Comparison of ENCODE assay signal across 9 cellular contexts in the genomic region with DNA sequence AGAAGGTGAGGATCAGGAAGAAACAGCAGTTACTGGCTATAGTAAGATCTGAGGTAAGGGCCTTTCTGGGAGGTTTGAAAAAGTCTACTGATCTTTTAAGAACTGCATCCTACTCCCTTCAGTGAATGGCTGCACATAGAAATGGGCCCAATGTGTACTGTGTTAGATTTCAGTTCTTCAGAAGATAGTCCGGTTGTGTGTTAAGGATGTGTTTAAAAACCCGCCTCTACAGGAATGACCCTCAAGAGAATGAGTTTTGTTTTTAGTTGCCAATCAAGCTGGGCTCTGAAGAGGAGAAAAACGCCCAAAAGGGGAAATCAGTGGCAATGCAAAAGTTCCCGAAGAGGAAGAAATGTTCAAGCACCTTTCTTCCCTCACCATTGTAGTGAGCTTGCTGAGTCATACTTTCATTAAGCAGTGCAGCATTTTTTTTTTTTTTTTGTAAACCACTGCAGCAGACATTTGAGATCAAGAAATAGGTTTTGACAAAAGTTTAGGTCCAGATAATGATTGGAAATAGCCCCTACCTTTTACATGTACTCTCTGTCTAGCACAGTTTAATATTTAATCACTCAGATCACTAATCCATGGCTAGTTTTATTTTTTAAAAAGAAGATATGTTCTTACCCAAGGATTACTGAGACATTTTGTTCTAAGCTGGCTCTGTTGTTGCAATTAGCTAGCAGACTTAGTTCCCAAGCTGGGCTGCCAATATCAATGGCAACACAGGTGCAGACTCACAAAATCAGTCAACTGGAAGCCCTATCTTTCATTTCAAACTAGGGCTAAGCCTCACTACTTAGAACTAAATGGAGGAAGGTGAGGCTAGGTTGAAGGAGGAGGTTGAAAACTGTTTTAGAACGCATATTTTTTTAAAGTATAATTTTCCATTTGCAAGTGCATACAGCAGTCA. TPM values are rescaled to one million over a fixed set of nuclear protein-coding genes. Genes with fewer than 3 reads are reported as not detected.
DNase-seq lines count a peak whose midpoint lies in the region; ATAC-seq and TF ChIP-seq lines count a peak whose summit lies in the region.
"Had no signal": no experiment of that assay in that cellular context is flagged by ENCODE, and none has a peak within 500 bp of the region (broad histone marks: within the 10 kb centered on the region; RNA-seq: fewer than 3 reads in every experiment).

No MANE protein-coding gene starts in this region.

- DNase-seq in DMS53 (lab: John Stamatoyannopoulos, UW) (peak; percentile 61), GM20000 (ENCODE audit: low spot score) (peak; percentile 2), endodermal cell (peak; percentile 46), upper lobe of left lung (no peak), immature natural killer cell (no peak)
- no peak for DNase-seq in activated CD4-positive, alpha-beta memory T cell treated with anti-CD3 and anti-CD28 coated beads, Interleukin-2, amount 10 ng/mL, durations not matched to agents 7 days and 5 days
- no peak for DNase-seq in activated CD4-positive, alpha-beta T cell treated with anti-CD3 and anti-CD28 coated beads for 36 hours

- no peak overlapping the region for H3K9ac ChIP-seq in endodermal cell (ENCODE audit: extremely low read depth, low read length, poor library complexity, severe bottlenecking)

- no peak overlapping the region for H3K4me3 ChIP-seq in endodermal cell (ENCODE audit: low read length)
- H3K4me3 ChIP-seq in upper lobe of left lung, result no peak overlapping the region

- H3K4me1 ChIP-seq in endodermal cell (ENCODE audit: control insufficient read depth, insufficient read depth, low read length), result no peaks in the 10 kb centered on the region
- H3K4me1 ChIP-seq in upper lobe of left lung, result no peaks in the 10 kb centered on the region
- H3K4me1 ChIP-seq: Caco-2 had no signal

- H3K36me3 Mint-ChIP-seq in endodermal cell (ENCODE audit: low read depth) (peaks cover 2% of the 10 kb centered on the region), immature natural killer cell (no peaks in the 10 kb centered on the region)
- H3K36me3 Mint-ChIP-seq in activated CD4-positive, alpha-beta memory T cell treated with anti-CD3 and anti-CD28 coated beads, Interleukin-2, amount 10 ng/mL, durations not matched to agents 7 days and 5 days (ENCODE audit: low read depth), result no peaks in the 10 kb centered on the region
- no peaks in the 10 kb centered on the region for H3K36me3 Mint-ChIP-seq in activated CD4-positive, alpha-beta T cell treated with anti-CD3 and anti-CD28 coated beads for 36 hours (ENCODE audit: low read depth)

- peak; percentile 50 for ATAC-seq in HG03196 (IDR thresholded peaks at IDR 0.05; ENCODE audit: unreplicated experiment)
- ATAC-seq in upper lobe of left lung (ENCODE audit: low FRiP score in 2 of 2), result no peak
- ATAC-seq in activated CD4-positive, alpha-beta T cell treated with anti-CD3 and anti-CD28 coated beads for 36 hours, result no peak

- POLR2A ChIA-PET in activated CD4-positive, alpha-beta memory T cell treated with anti-CD3 and anti-CD28 coated beads, Interleukin-2, amount 10 ng/mL, durations not matched to agents 7 days and 5 days (lab: Charles Lee), result no interaction called here
- POLR2A ChIA-PET in activated CD4-positive, alpha-beta T cell treated with anti-CD3 and anti-CD28 coated beads for 36 hours (lab: Charles Lee), result interaction anchor here (0.7 kb wide), 1 partner anchor 38 kb away, joined by 5 read pairs; no protein-coding TSS in a partner anchor

- CTCF ChIA-PET in activated CD4-positive, alpha-beta memory T cell treated with anti-CD3 and anti-CD28 coated beads, Interleukin-2, amount 10 ng/mL, durations not matched to agents 7 days and 5 days (lab: Charles Lee), result interaction anchor here (1.0 to 1.6 kb wide), 3 partner anchors 11 to 773 kb away, joined by 3 to 4 read pairs (median 4); no protein-coding TSS in a partner anchor
- CTCF ChIA-PET in activated CD4-positive, alpha-beta T cell treated with anti-CD3 and anti-CD28 coated beads for 36 hours (lab: Charles Lee), result interaction anchor here (1.0 kb wide), 1 partner anchor 24 kb away, joined by 3 read pairs; no protein-coding TSS in a partner anchor

- no peak overlapping the region for H3K27ac ChIP-seq in endodermal cell (ENCODE audit: low read depth, low read length)
- H3K27ac ChIP-seq in upper lobe of left lung, result no peak overlapping the region

- H3K4me3 Mint-ChIP-seq in endodermal cell (no peak overlapping the region), immature natural killer cell (no peak overlapping the region)
- no peak overlapping the region for H3K4me3 Mint-ChIP-seq in activated CD4-positive, alpha-beta memory T cell treated with anti-CD3 and anti-CD28 coated beads, Interleukin-2, amount 10 ng/mL, durations not matched to agents 7 days and 5 days
- H3K4me3 Mint-ChIP-seq in activated CD4-positive, alpha-beta T cell treated with anti-CD3 and anti-CD28 coated beads for 36 hours, result no peak overlapping the region

- H3K27me3 ChIP-seq in endodermal cell (ENCODE audit: control insufficient read depth, insufficient read depth, low read length, poor library complexity, severe bottlenecking), result no peaks in the 10 kb centered on the region
- H3K27me3 ChIP-seq in upper lobe of left lung, result no peaks in the 10 kb centered on the region

- H3K9me3 ChIP-seq in endodermal cell (ENCODE audit: control insufficient read depth, low read length) (no peaks in the 10 kb centered on the region), upper lobe of left lung (no peaks in the 10 kb centered on the region)
- H3K9me3 ChIP-seq: Caco-2 had no signal

- no peak for TF ChIP-seq POLR2A in upper lobe of left lung (IDR thresholded peaks at IDR 0.05)

- H3K4me1 Mint-ChIP-seq in endodermal cell, result peaks cover 16% of the 10 kb centered on the region
- no peaks in the 10 kb centered on the region for H3K4me1 Mint-ChIP-seq in immature natural killer cell
- H3K4me1 Mint-ChIP-seq in activated CD4-positive, alpha-beta memory T cell treated with anti-CD3 and anti-CD28 coated beads, Interleukin-2, amount 10 ng/mL, durations not matched to agents 7 days and 5 days, result peaks cover 4% of the 10 kb centered on the region
- H3K4me1 Mint-ChIP-seq in activated CD4-positive, alpha-beta T cell treated with anti-CD3 and anti-CD28 coated beads for 36 hours, result peaks cover 2% of the 10 kb centered on the region

- peak overlapping the region; percentile 89 for H3K27ac Mint-ChIP-seq in endodermal cell
- H3K27ac Mint-ChIP-seq in immature natural killer cell, result no peak overlapping the region
- no peak overlapping the region for H3K27ac Mint-ChIP-seq in activated CD4-positive, alpha-beta memory T cell treated with anti-CD3 and anti-CD28 coated beads, Interleukin-2, amount 10 ng/mL, durations not matched to agents 7 days and 5 days
- H3K27ac Mint-ChIP-seq in activated CD4-positive, alpha-beta T cell treated with anti-CD3 and anti-CD28 coated beads for 36 hours, result no peak overlapping the region

- peaks cover 2% of the 10 kb centered on the region for H3K9me3 Mint-ChIP-seq in endodermal cell
- peaks cover 0 to 2% (median 0%) of the 10 kb centered on the region in 6 donors for H3K9me3 Mint-ChIP-seq in immature natural killer cell
- no peaks in the 10 kb centered on the region for H3K9me3 Mint-ChIP-seq in activated CD4-positive, alpha-beta memory T cell treated with anti-CD3 and anti-CD28 coated beads, Interleukin-2, amount 10 ng/mL, durations not matched to agents 7 days and 5 days
- no peaks in the 10 kb centered on the region for H3K9me3 Mint-ChIP-seq in activated CD4-positive, alpha-beta T cell treated with anti-CD3 and anti-CD28 coated beads for 36 hours (ENCODE audit: low read depth)

- TF ChIP-seq CTCF in GM20000 (IDR thresholded peaks at IDR 0.05; ENCODE audit: extremely low read depth, missing control alignments), result no peak
- no peak for TF ChIP-seq CTCF in endodermal cell (conservative IDR thresholded peaks at IDR 0.05)
- no peak for TF ChIP-seq CTCF in upper lobe of left lung (IDR thresholded peaks at IDR 0.05)

- 93% methylated on average over 2 of the region's 5 CpGs; no CpG with 5 or more reads in 1 of the 2 experiments for WGBS in endodermal cell (ENCODE audit: insufficient coverage in 1 of 2, insufficient read length in 1 of 2), 2 experiments
- WGBS in upper lobe of left lung, 2 donors, result 22 to 28% methylated on average over 5 of the region's 5 CpGs

- intact Hi-C loops in activated CD4-positive, alpha-beta T cell treated with anti-CD3 and anti-CD28 coated beads for 36 hours (cut with DNase I, micrococcal nuclease), result loop anchor here (2.0 to 10.0 kb wide), 4 partner anchors 176 to 866 kb away; no protein-coding TSS in a partner anchor

- H3K36me3 ChIP-seq in endodermal cell (ENCODE audit: control insufficient read depth, insufficient read depth, low read length) (no peaks in the 10 kb centered on the region), upper lobe of left lung (no peaks in the 10 kb centered on the region)

- no peaks in the 10 kb centered on the region for H3K27me3 Mint-ChIP-seq in endodermal cell (ENCODE audit: insufficient read depth)
- peaks cover 0 to 9% (median 1%) of the 10 kb centered on the region in 3 donors for H3K27me3 Mint-ChIP-seq in immature natural killer cell (ENCODE audit: low read depth in 3 of 3)
- peaks cover 6% of the 10 kb centered on the region for H3K27me3 Mint-ChIP-seq in activated CD4-positive, alpha-beta memory T cell treated with anti-CD3 and anti-CD28 coated beads, Interleukin-2, amount 10 ng/mL, durations not matched to agents 7 days and 5 days
- H3K27me3 Mint-ChIP-seq in activated CD4-positive, alpha-beta T cell treated with anti-CD3 and anti-CD28 coated beads for 36 hours, result peaks cover 14% of the 10 kb centered on the region

- TF ChIP-seq EP300 in upper lobe of left lung (IDR thresholded peaks at IDR 0.05), result no peak

RNA-seq across cellular contexts. Expression of a gene that starts 7.0 kb away (rescaled TPM):
- total RNA-seq in endodermal cell (not detected), upper lobe of left lung (not detected)
- polyA plus RNA-seq in endodermal cell (2013, experiment 1 of 2), result not detected
- polyA plus RNA-seq in endodermal cell (2013, experiment 2 of 2), result 0.12 TPM
- polyA plus RNA-seq in immature natural killer cell, result not detected
- not detected for total RNA-seq in activated CD4-positive, alpha-beta memory T cell treated with anti-CD3 and anti-CD28 coated beads, Interleukin-2, amount 10 ng/mL, durations not matched to agents 7 days and 5 days
- total RNA-seq in activated CD4-positive, alpha-beta T cell treated with anti-CD3 and anti-CD28 coated beads for 36 hours, result not detected
- total RNA-seq: Caco-2 had no signal

Comparison
In these comparisons a context has a peak if more than half of its experiments do, and no peak if none do; other contexts are left out.
1. DNase-seq: peak in DMS53 (single experiment), GM20000 (single experiment) and endodermal cell (single experiment); none in upper lobe of left lung (0 of 2), immature natural killer cell (0 of 3), activated CD4-positive, alpha-beta memory T cell treated with anti-CD3 and anti-CD28 coated beads, Interleukin-2, amount 10 ng/mL, durations not matched to agents 7 days and 5 days (single experiment) and activated CD4-positive, alpha-beta T cell treated with anti-CD3 and anti-CD28 coated beads for 36 hours (single experiment).